ENCODE assay signal across 1 cellular context in genomic region chr1:43367026-43367903, GRCh38.
TF ChIP-seq lines count a peak whose summit lies in the region.

No MANE protein-coding gene starts in this region.

TF ChIP-seq in HepG2, 621 proteins besides CTCF, POLR2A, EP300 and RAD21 (continued from another document):
- TF ChIP-seq MNT (IDR thresholded peaks at IDR 0.05) = peak; percentile 34
- no peak for TF ChIP-seq ZNF83 (CRISPR knock-in tag; IDR thresholded peaks at IDR 0.05; ENCODE audit: borderline replicate concordance)
- 0 out of 2 replicates have a peak, but pooled peaks have one; percentile 84 for TF ChIP-seq CHCHD3 (CRISPR knock-in tag; IDR thresholded peaks at IDR 0.05)
- 0 out of 2 replicates have a peak, but pooled peaks have one; percentile 22 for TF ChIP-seq NRL (CRISPR knock-in tag; IDR thresholded peaks at IDR 0.05; ENCODE audit: borderline replicate concordance)
- TF ChIP-seq EED (CRISPR knock-in tag; IDR thresholded peaks at IDR 0.05) = 0 out of 2 replicates have a peak, but pooled peaks have one; percentile 25
- peak; percentile 52; the same call in 1 of the 2 replicates for TF ChIP-seq MYC (CRISPR knock-in tag; IDR thresholded peaks at IDR 0.05; ENCODE audit: borderline replicate concordance)
- TF ChIP-seq JUND (CRISPR knock-in tag; IDR thresholded peaks at IDR 0.05) = 0 out of 2 replicates have a peak, but pooled peaks have one; percentile 27
- TF ChIP-seq YEATS4 (CRISPR knock-in tag; IDR thresholded peaks at IDR 0.05; ENCODE audit: borderline replicate concordance) = peak; percentile 40; the same call in 1 of the 2 replicates
- 0 out of 2 replicates have a peak, but pooled peaks have one; percentile 35 for TF ChIP-seq SNAPC4 (CRISPR knock-in tag; IDR thresholded peaks at IDR 0.05)
- peak; percentile 21; the same call in 1 of the 2 replicates for TF ChIP-seq NFE2L1 (CRISPR knock-in tag; IDR thresholded peaks at IDR 0.05; ENCODE audit: borderline replicate concordance)
- TF ChIP-seq SRSF9 (IDR thresholded peaks at IDR 0.05; ENCODE audit: borderline replicate concordance, insufficient read depth, low read depth, low read length, poor library complexity, severe bottlenecking) = no peak
- TF ChIP-seq ZNF337 (CRISPR knock-in tag; IDR thresholded peaks at IDR 0.05; ENCODE audit: borderline replicate concordance, low read depth) = peak; percentile 3; the same call in 1 of the 2 replicates
- TF ChIP-seq ARID4A (CRISPR knock-in tag; IDR thresholded peaks at IDR 0.05; ENCODE audit: borderline replicate concordance) = peak; percentile 47
- no peak for TF ChIP-seq ZNF280D (CRISPR knock-in tag; IDR thresholded peaks at IDR 0.05)
- TF ChIP-seq PITX1 (CRISPR knock-in tag; IDR thresholded peaks at IDR 0.05) = peak; percentile 29; the same call in 1 of the 2 replicates
- 0 out of 2 replicates have a peak, but pooled peaks have one; percentile 57 for TF ChIP-seq PHF20 (CRISPR knock-in tag; IDR thresholded peaks at IDR 0.05)
- 0 out of 2 replicates have a peak, but pooled peaks have one; percentile 29 for TF ChIP-seq CCDC6 (CRISPR knock-in tag; IDR thresholded peaks at IDR 0.05)
- TF ChIP-seq MAX (IDR thresholded peaks at IDR 0.05) = peak; percentile 59; the same call in 1 of the 2 replicates
